10 cellular contexts compared by ENCODE assay signal in genomic region chr1:201463071-201463552, GRCh38. TPM values are rescaled to one million over a fixed set of nuclear protein-coding genes. Genes with fewer than 3 reads are reported as not detected.
DNase-seq lines count a peak whose midpoint lies in the region; ATAC-seq and TF ChIP-seq lines count a peak whose summit lies in the region.
"Had no signal": no experiment of that assay in that cellular context is flagged by ENCODE, and none has a peak within 500 bp of the region (broad histone marks: within the 10 kb centered on the region; RNA-seq: fewer than 3 reads in every experiment).

No MANE protein-coding gene starts in this region.

- H3K27me3 ChIP-seq in Loucy (ENCODE audit: insufficient read depth, low read length, poor library complexity, severe bottlenecking): peaks cover 2% of the 10 kb centered on the region

- H3K27me3 Mint-ChIP-seq in mesothelial cell of epicardium (ENCODE audit: low read depth): no peaks in the 10 kb centered on the region

- H3K4me1 ChIP-seq in Loucy (ENCODE audit: insufficient read depth, low read length, poor library complexity, severe bottlenecking): no peaks in the 10 kb centered on the region

- no peaks in the 10 kb centered on the region for H3K9me2 ChIP-seq in Loucy (replicated peaks; ENCODE audit: low read depth, low read length)

- no peak overlapping the region for H3K9ac ChIP-seq in Loucy (ENCODE audit: low read depth, low read length, poor library complexity, severe bottlenecking)

- TF ChIP-seq CTCF in Loucy (conservative IDR thresholded peaks at IDR 0.05; ENCODE audit: low read length): peak; percentile 46
- TF ChIP-seq CTCF in mesothelial cell of epicardium (IDR thresholded peaks at IDR 0.05; ENCODE audit: unreplicated experiment): no peak

- no peak for ATAC-seq in activated CD4-positive, CD25-positive, alpha-beta regulatory T cell treated with anti-CD3 and anti-CD28 coated beads, Interleukin-2, amount 50 U/mL, for 24 hours

- H4K20me1 ChIP-seq in Loucy (ENCODE audit: insufficient read depth, low read length, poor library complexity, severe bottlenecking): no peaks in the 10 kb centered on the region

- no peaks in the 10 kb centered on the region for H3K79me2 ChIP-seq in Loucy (ENCODE audit: insufficient read depth, low read length)

- no peaks in the 10 kb centered on the region for H3K9me3 ChIP-seq in Loucy (ENCODE audit: insufficient read depth, low read depth, low read length)

- H3K4me1 Mint-ChIP-seq in mesothelial cell of epicardium: peaks cover 43% of the 10 kb centered on the region

- H3F3A ChIP-seq in Loucy (ENCODE audit: low read depth): no peaks in the 10 kb centered on the region

- H2AFZ ChIP-seq in Loucy (ENCODE audit: low read length): no peak overlapping the region

- H3K4me2 ChIP-seq in Loucy (ENCODE audit: low read depth, low read length, poor library complexity, severe bottlenecking): no peak overlapping the region

- no peaks in the 10 kb centered on the region for H3K36me3 ChIP-seq in Loucy (ENCODE audit: insufficient read depth, low read length)

- no peak overlapping the region for H3K4me3 Mint-ChIP-seq in mesothelial cell of epicardium
- H3K4me3 Mint-ChIP-seq: CD4-positive, CD25-positive, alpha-beta regulatory T cell; memory B cell had no signal

- no peaks in the 10 kb centered on the region for H3K9me3 Mint-ChIP-seq in mesothelial cell of epicardium
- H3K9me3 Mint-ChIP-seq: CD4-positive, CD25-positive, alpha-beta regulatory T cell; memory B cell had no signal

- H3K27ac Mint-ChIP-seq in mesothelial cell of epicardium: peak overlapping the region; percentile 65
- H3K27ac Mint-ChIP-seq: CD4-positive, CD25-positive, alpha-beta regulatory T cell; memory B cell had no signal

- no peak overlapping the region for H3K4me3 ChIP-seq in Loucy (ENCODE audit: low read length, poor library complexity, severe bottlenecking)

- peaks cover 13% of the 10 kb centered on the region for H3K36me3 Mint-ChIP-seq in mesothelial cell of epicardium
- H3K36me3 Mint-ChIP-seq: CD4-positive, CD25-positive, alpha-beta regulatory T cell; memory B cell had no signal

- peak; percentile 70 for DNase-seq in A172 (ENCODE audit: low spot score)
- peak; percentile 58 for DNase-seq in dermis blood vessel endothelial cell
- DNase-seq in mesothelial cell of epicardium (ENCODE audit: low spot score in 2 of 2, unreplicated experiment in 2 of 2): no peak
- no peak for DNase-seq in AG08396 (ENCODE audit: low spot score)
- no peak for DNase-seq in NCI-H1048 (lab: John Stamatoyannopoulos, UW)
- DNase-seq in activated naive CD4-positive, alpha-beta T cell treated with Interleukin-2 at 50 U/mL for 16 hours: no peak
- DNase-seq: CD4-positive, CD25-positive, alpha-beta regulatory T cell had no signal

RNA-seq across cellular contexts. Expression of gene PHLDA3, which starts 5.9 kb away (rescaled TPM):
- 96.2 and 133 TPM in 2 replicates for total RNA-seq in A172 (2014; rRNA removed; shearing (Covaris generic))
- total RNA-seq in dermis blood vessel endothelial cell (29.4 and 56.3 TPM in 2 replicates), mesothelial cell of epicardium (84.0 to 92.8 TPM (median 87.5 TPM) in 3 replicates)

RNA-seq across cellular contexts. Expression of gene TNNI1, which starts 41.6 kb away (rescaled TPM):
- not detected in 2 replicates for total RNA-seq in A172 (2014; rRNA removed; shearing (Covaris generic))
- total RNA-seq in dermis blood vessel endothelial cell (not detected in 2 replicates), mesothelial cell of epicardium (6.7 to 8.4 TPM (median 7.6 TPM) in 3 replicates)
- total RNA-seq: CD4-positive, CD25-positive, alpha-beta regulatory T cell had no signal

RNA-seq across cellular contexts. Expression of gene CSRP1, which starts 43.8 kb away (rescaled TPM):
- total RNA-seq in A172 (2014; rRNA removed; shearing (Covaris generic)): 573 and 611 TPM in 2 replicates
- total RNA-seq in dermis blood vessel endothelial cell: 256 and 443 TPM in 2 replicates
- 10.4 to 11.4 TPM (median 10.7 TPM) in 3 replicates for total RNA-seq in mesothelial cell of epicardium

Comparison
In these comparisons a context has a peak if more than half of its experiments do, and no peak if none do; other contexts are left out.
1. DNase-seq: peak in A172 (single experiment) and dermis blood vessel endothelial cell (single experiment); none in mesothelial cell of epicardium (0 of 2), AG08396 (single experiment), NCI-H1048 (single experiment) and activated naive CD4-positive, alpha-beta T cell treated with Interleukin-2 at 50 U/mL for 16 hours (single experiment).
2. RNA of gene CSRP1, which starts 43.8 kb away (total RNA-seq): 573 to 611 TPM in A172 and 256 to 443 TPM in dermis blood vessel endothelial cell; 10.4 to 11.4 TPM in mesothelial cell of epicardium; every median in the first group is over 10 times any median in the second.